ENCODE assay signal across 8 cellular contexts in the genomic region with DNA sequence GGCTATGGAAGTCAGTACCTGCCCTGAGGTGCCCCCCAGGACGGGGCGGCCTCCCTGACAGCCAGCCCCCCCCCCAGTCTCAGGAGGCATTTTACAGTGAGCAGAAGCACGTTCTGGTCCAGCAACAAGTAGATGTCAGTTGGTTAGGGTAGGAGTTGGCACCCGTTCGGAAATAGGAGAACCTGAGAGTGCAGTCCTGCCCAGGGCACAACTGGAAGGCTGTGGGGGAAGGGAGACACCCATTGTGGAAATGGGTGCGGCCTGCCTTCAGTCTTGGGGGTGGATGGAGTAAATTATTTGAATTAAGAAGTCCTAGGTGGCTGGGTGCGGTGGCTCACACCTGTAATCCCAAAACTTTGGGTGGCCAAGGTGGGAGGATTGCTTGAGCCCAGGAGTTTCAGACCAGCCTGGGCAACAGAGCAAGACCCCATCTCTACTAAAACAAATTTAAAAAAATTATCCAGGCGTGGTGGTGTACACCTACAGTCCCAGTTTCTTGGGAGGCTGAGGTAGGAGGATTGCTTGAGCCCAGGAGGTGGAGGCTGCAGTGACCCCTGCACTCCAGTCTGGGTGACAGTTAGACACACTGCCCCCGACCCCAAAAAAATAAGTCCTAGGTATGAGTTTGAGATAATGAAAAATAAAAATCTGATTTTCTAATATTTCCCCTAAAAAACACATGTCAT. TPM values are rescaled to one million over a fixed set of nuclear protein-coding genes. Genes with fewer than 3 reads are reported as not detected.
DNase-seq lines count a peak whose midpoint lies in the region; ATAC-seq, FAIRE-seq and TF ChIP-seq lines count a peak whose summit lies in the region.

No MANE protein-coding gene starts in this region.

- peaks cover 57% of the 10 kb centered on the region for H4K20me1 ChIP-seq in astrocyte (ENCODE audit: insufficient read depth, low read length)

- peaks cover 31% of the 10 kb centered on the region for H3K4me1 Mint-ChIP-seq in astrocyte (ENCODE audit: low read depth, unreplicated experiment)

- peak; percentile 44 for DNase-seq in stimulated activated CD4-positive, alpha-beta T cell treated with anti-CD3 and anti-CD28 coated beads, Interleukin-4, amount 100 ng/mL, for 24 hours
- no peak for DNase-seq in stimulated activated CD4-positive, alpha-beta T cell treated with anti-CD3 and anti-CD28 coated beads, Interleukin-4, amount 100 ng/mL, for 4 hours
- DNase-seq in astrocyte (ENCODE audit: low read depth) (no peak), mesenchymal stem cell (no peak), aorta (no peak), H4 (ENCODE audit: low spot score) (no peak)

- peak overlapping the region; percentile 94 for H2BK120ac ChIP-seq in mesenchymal stem cell (ENCODE audit: low read depth, low read length)

- H3K9me3 ChIP-seq in astrocyte (ENCODE audit: insufficient read depth, low read depth, low read length) = no peaks in the 10 kb centered on the region
- no peaks in the 10 kb centered on the region for H3K9me3 ChIP-seq in mesenchymal stem cell (ENCODE audit: control insufficient read depth, low read length)
- H3K9me3 ChIP-seq in aorta (ENCODE audit: control insufficient read depth, low read length) = no peaks in the 10 kb centered on the region

- H2AFZ ChIP-seq in astrocyte (ENCODE audit: low read depth, low read length) = no peak overlapping the region
- H2AFZ ChIP-seq in mesenchymal stem cell (ENCODE audit: low read depth, low read length) = no peak overlapping the region

- H3K27ac ChIP-seq in astrocyte (ENCODE audit: low read depth, low read length) = peak overlapping the region; percentile 91
- peak overlapping the region; percentile 98 for H3K27ac ChIP-seq in mesenchymal stem cell (ENCODE audit: low read length, poor library complexity, severe bottlenecking)
- peak overlapping the region; percentile 63 to 93 for H3K27ac ChIP-seq in aorta (ENCODE audit: low read depth in 1 of 2, low read length in 2 of 2)

- H3K9me3 Mint-ChIP-seq in astrocyte (ENCODE audit: unreplicated experiment) = no peaks in the 10 kb centered on the region

- H3K27ac Mint-ChIP-seq in astrocyte (ENCODE audit: unreplicated experiment) = peak overlapping the region; percentile 90

- H3K9ac ChIP-seq in astrocyte (ENCODE audit: low read length) (peak overlapping the region; percentile 90), mesenchymal stem cell (ENCODE audit: low read length) (peak overlapping the region; percentile 97)

- H3K4me2 ChIP-seq in astrocyte (ENCODE audit: low read length) (peak overlapping the region; percentile 97), mesenchymal stem cell (ENCODE audit: low read length, poor library complexity, severe bottlenecking) (peak overlapping the region; percentile 70)

- 43% methylated on average over 7 of the region's 9 CpGs for WGBS in mesenchymal stem cell
- WGBS in aorta, 2 donors = 16 to 21% methylated on average over 9 of the region's 9 CpGs

- H3K36me3 ChIP-seq in astrocyte (ENCODE audit: insufficient read depth, low read length) = peaks cover 20% of the 10 kb centered on the region
- H3K36me3 ChIP-seq in mesenchymal stem cell (ENCODE audit: control insufficient read depth in 1 of 2, insufficient read depth in 2 of 2, low read depth in 1 of 2, low read length in 2 of 2) = peaks cover 43 to 48% of the 10 kb centered on the region in 2 experiments
- peaks cover 0 to 7% of the 10 kb centered on the region in 2 donors for H3K36me3 ChIP-seq in aorta (ENCODE audit: control insufficient read depth in 1 of 2, insufficient read depth in 2 of 2, low read length in 1 of 2)

- no peaks in the 10 kb centered on the region for H3K27me3 Mint-ChIP-seq in astrocyte (ENCODE audit: low read depth, unreplicated experiment)

- peak overlapping the region; percentile 93 to 96 for H3K4ac ChIP-seq in mesenchymal stem cell (ENCODE audit: low read depth in 1 of 2, low read length in 2 of 2)

- peak overlapping the region; percentile 92 for H2BK5ac ChIP-seq in mesenchymal stem cell (ENCODE audit: low read depth, low read length, poor library complexity, severe bottlenecking)

- FAIRE-seq in astrocyte (lab: Jason Lieb, UNC) = no peak

- peak overlapping the region; percentile 96 to 99 for H3K18ac ChIP-seq in mesenchymal stem cell (ENCODE audit: low read depth in 1 of 2, low read length in 2 of 2)

- H2BK12ac ChIP-seq in mesenchymal stem cell (ENCODE audit: low read length in 2 of 2) = no peak overlapping the region

- no peak for TF ChIP-seq CTCF in astrocyte (IDR thresholded peaks at IDR 0.05; ENCODE audit: insufficient read depth, low read depth, low read length)

- ATAC-seq in aorta (ENCODE audit: low FRiP score) (no peak), HG02981 (IDR thresholded peaks at IDR 0.05; ENCODE audit: unreplicated experiment) (no peak), HG03378 (IDR thresholded peaks at IDR 0.05; ENCODE audit: unreplicated experiment) (no peak)

- H3K27me3 ChIP-seq in astrocyte (ENCODE audit: insufficient read depth, low read length) = no peaks in the 10 kb centered on the region
- H3K27me3 ChIP-seq in mesenchymal stem cell (ENCODE audit: control insufficient read depth in 1 of 2, insufficient read depth in 1 of 2, low read length in 2 of 2) = no peaks in the 10 kb centered on the region
- H3K27me3 ChIP-seq in aorta (ENCODE audit: control insufficient read depth in 1 of 2, insufficient read depth in 2 of 2, low read length in 1 of 2) = no peaks in the 10 kb centered on the region

- peak overlapping the region; percentile 94 for H4K91ac ChIP-seq in mesenchymal stem cell (ENCODE audit: low read length)

- peaks cover 54% of the 10 kb centered on the region for H3K79me2 ChIP-seq in astrocyte (ENCODE audit: insufficient read depth, low read length)

- peak overlapping the region; percentile 96 for H2AK5ac ChIP-seq in mesenchymal stem cell (ENCODE audit: low read length, severe bottlenecking)

- H3K4me3 ChIP-seq in astrocyte (ENCODE audit: insufficient read depth, low read depth, low read length) = peak overlapping the region; percentile 73
- peak overlapping the region; percentile 82 to 85 for H3K4me3 ChIP-seq in mesenchymal stem cell (ENCODE audit: insufficient read depth in 1 of 2, low read depth in 1 of 2, low read length in 2 of 2)
- H3K4me3 ChIP-seq in aorta (ENCODE audit: low read length in 2 of 2) = peak overlapping the region; percentile 32 to 54

- H3K4me3 Mint-ChIP-seq in astrocyte (ENCODE audit: unreplicated experiment) = peak overlapping the region; percentile 91

- peaks cover 14% of the 10 kb centered on the region for H3K36me3 Mint-ChIP-seq in astrocyte (ENCODE audit: low read depth, unreplicated experiment)

- peak overlapping the region; percentile 70 for H4K8ac ChIP-seq in mesenchymal stem cell (ENCODE audit: low read length)

- H3K79me1 ChIP-seq in mesenchymal stem cell (replicated peaks; ENCODE audit: low read length, poor library complexity, severe bottlenecking) = peaks cover 8% of the 10 kb centered on the region

- H3K4me1 ChIP-seq in astrocyte (ENCODE audit: insufficient read depth, low read length) (peaks cover 77% of the 10 kb centered on the region), mesenchymal stem cell (ENCODE audit: control insufficient read depth, insufficient read depth, low read depth, low read length) (peaks cover 67% of the 10 kb centered on the region), aorta (ENCODE audit: control insufficient read depth in 1 of 2, insufficient read depth in 2 of 2, low read length in 2 of 2) (no peaks in the 10 kb centered on the region)

- H2BK15ac ChIP-seq in mesenchymal stem cell (ENCODE audit: low read depth, poor library complexity, severe bottlenecking) = no peak overlapping the region

- peak overlapping the region in 1 of 2 experiments; percentile 2 for H3K23ac ChIP-seq in mesenchymal stem cell (ENCODE audit: low read length in 2 of 2)

- intact Hi-C loops in aorta (cut with DNase I) = loop anchor here in 1 of 2 donors (10.0 kb wide), 1 partner anchor 234 kb away; no protein-coding TSS in a partner anchor

- H3K14ac ChIP-seq in mesenchymal stem cell (ENCODE audit: low read length in 2 of 2) = peak overlapping the region in 1 of 2 experiments; percentile 72

RNA-seq across cellular contexts. Expression of gene CIRBP, which starts 1.2 kb away (rescaled TPM):
- total RNA-seq in astrocyte = 184 and 215 TPM in 2 replicates
- polyA plus RNA-seq in mesenchymal stem cell (2013, experiment 1 of 2) = 118 TPM
- 120 TPM for polyA plus RNA-seq in mesenchymal stem cell (2013, experiment 2 of 2)
- 100 to 1,000 TPM; 391 to 397 TPM for total RNA-seq in aorta
- 1,000 to 10,000 TPM in 1 of 2 donors, 100 to 1,000 TPM in 1; 252 to 1,634 TPM for polyA plus RNA-seq in aorta
- 196 and 197 TPM in 2 replicates for total RNA-seq in H4 (2014; rRNA removed; shearing (Covaris generic))

RNA-seq across cellular contexts. Expression of gene FAM174C, which starts 5.0 kb away (rescaled TPM):
- total RNA-seq in astrocyte (50.5 and 50.8 TPM in 2 replicates), aorta (10 to 100 TPM; 21.9 to 23.3 TPM)
- 60.2 TPM for polyA plus RNA-seq in mesenchymal stem cell (2013, experiment 1 of 2)
- polyA plus RNA-seq in mesenchymal stem cell (2013, experiment 2 of 2) = 59.6 TPM
- 10 to 100 TPM; 43.8 to 68.8 TPM for polyA plus RNA-seq in aorta
- 49.8 and 59.5 TPM in 2 replicates for total RNA-seq in H4 (2014; rRNA removed; shearing (Covaris generic))

RNA-seq across cellular contexts. Expression of gene EFNA2, which starts 15.4 kb away (rescaled TPM):
- total RNA-seq in astrocyte = 7.0 and 8.4 TPM in 2 replicates
- 0.06 TPM for polyA plus RNA-seq in mesenchymal stem cell (2013, experiment 1 of 2)
- polyA plus RNA-seq in mesenchymal stem cell (2013, experiment 2 of 2) = 0.15 TPM
- total RNA-seq in aorta = not detected
- polyA plus RNA-seq in aorta = 1 to 10 TPM in 1 of 2 donors, not detected in 1; 2.8 TPM
- total RNA-seq in H4 (2014; rRNA removed; shearing (Covaris generic)) = 1.0 and 3.3 TPM in 2 replicates

RNA-seq across cellular contexts. Expression of gene MIDN, which starts 21.9 kb away (rescaled TPM):
- 119 and 141 TPM in 2 replicates for total RNA-seq in astrocyte
- polyA plus RNA-seq in mesenchymal stem cell (2013, experiment 1 of 2) = 58.6 TPM
- 58.0 TPM for polyA plus RNA-seq in mesenchymal stem cell (2013, experiment 2 of 2)
- 100 to 1,000 TPM; 112 to 121 TPM for total RNA-seq in aorta
- polyA plus RNA-seq in aorta = 10 to 100 TPM; 11.8 to 27.4 TPM
- 2.4 and 4.2 TPM in 2 replicates for total RNA-seq in H4 (2014; rRNA removed; shearing (Covaris generic))

RNA-seq across cellular contexts. Expression of gene ATP5F1D, which starts 28.8 kb away (rescaled TPM):
- 154 and 170 TPM in 2 replicates for total RNA-seq in astrocyte
- 121 TPM for polyA plus RNA-seq in mesenchymal stem cell (2013, experiment 1 of 2)
- polyA plus RNA-seq in mesenchymal stem cell (2013, experiment 2 of 2) = 127 TPM
- total RNA-seq in aorta = 100 to 1,000 TPM in 1 of 2 donors, 10 to 100 TPM in 1; 92.8 to 102 TPM
- polyA plus RNA-seq in aorta = 100 to 1,000 TPM; 131 to 164 TPM
- total RNA-seq in H4 (2014; rRNA removed; shearing (Covaris generic)) = 34.9 and 37.0 TPM in 2 replicates
